In the genomic region with DNA sequence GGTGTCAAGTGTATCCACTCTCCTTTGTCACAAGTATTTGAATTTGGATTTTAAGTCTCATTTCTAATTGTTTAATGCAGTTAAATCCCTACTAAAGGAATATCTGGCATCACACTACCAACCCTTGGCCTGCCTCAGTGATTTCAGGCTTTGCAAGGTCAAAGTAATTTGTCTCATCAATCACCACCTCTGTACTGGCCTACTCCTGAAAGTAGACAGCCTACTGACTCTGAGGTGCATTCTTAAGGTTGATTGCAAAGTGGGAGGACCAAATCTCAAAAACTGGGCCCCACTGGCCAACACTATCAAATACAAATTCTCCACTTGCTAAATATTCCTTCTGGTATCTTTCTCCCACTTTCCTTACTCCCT, we compare ENCODE assay signal across 13 cellular contexts. TPM values are rescaled to one million over a fixed set of nuclear protein-coding genes. Genes with fewer than 3 reads are reported as not detected.
A peak's percentile ranks its signal among the peaks of the same experiment; 100 is the strongest.
DNase-seq lines count a peak whose midpoint lies in the region; ATAC-seq, FAIRE-seq and TF ChIP-seq lines count a peak whose summit lies in the region.
"Had no signal": no experiment of that assay in that cellular context is flagged by ENCODE, and none has a peak within 500 bp of the region (broad histone marks: within the 10 kb centered on the region; RNA-seq: fewer than 3 reads in every experiment).

No MANE protein-coding gene starts in this region.

- H3K27ac ChIP-seq in transverse colon = no peak overlapping the region

- TF ChIP-seq EP300 in transverse colon (IDR thresholded peaks at IDR 0.05; ENCODE audit: low read depth) = no peak

- no peak for FAIRE-seq in frontal cortex (lab: Jason Lieb, UNC)

- H3K9me3 ChIP-seq in transverse colon = no peaks in the 10 kb centered on the region

- no peaks in the 10 kb centered on the region for H3K36me3 ChIP-seq in transverse colon

- no peak overlapping the region for H3K4me3 ChIP-seq in transverse colon

- TF ChIP-seq POLR2A in transverse colon (IDR thresholded peaks at IDR 0.05) = no peak

- TF ChIP-seq CTCF in transverse colon (IDR thresholded peaks at IDR 0.05) = no peak

- intact Hi-C loops in left colon (cut with DNase I, micrococcal nuclease) = no loop called here
- intact Hi-C loops in transverse colon (cut with DNase I; ENCODE audit: low total_unique reads) = no loop called here

- no peaks in the 10 kb centered on the region for H3K27me3 ChIP-seq in transverse colon

- in situ Hi-C loops in transverse colon (cut with MboI; ENCODE audit: low pct_ligation_motif_present in 1 of 4, low pct_unique_long_range_greater_than_20kb in 1 of 4, low sequenced_read_pairs in 3 of 4) = no loop called here

- ATAC-seq in GM18909 (IDR thresholded peaks at IDR 0.05; ENCODE audit: poor library complexity, unreplicated experiment) (peak; percentile 33), GM21447 (IDR thresholded peaks at IDR 0.05; ENCODE audit: unreplicated experiment) (peak; percentile 32), HG03039 (IDR thresholded peaks at IDR 0.05; ENCODE audit: unreplicated experiment) (peak; percentile 14), left colon (peak; percentile 23)

- H3K4me1 ChIP-seq in transverse colon = no peaks in the 10 kb centered on the region

- DNase-seq in left colon = no peak
- DNase-seq in HK-2 (ENCODE audit: unreplicated experiment) = no peak
- DNase-seq in transverse colon = no peak
- DNase-seq in frontal cortex (ENCODE audit: low spot score in 2 of 2) = no peak
- DNase-seq: activated CD4-positive, alpha-beta T cell treated with anti-CD3 and anti-CD28 coated beads for 1 hour; GOT3; NCI-H510A treated with DMSO at 0.1 percent for 48 hours; T-helper 1 cell had no signal

RNA-seq across cellular contexts. Expression of a gene that starts 0.9 kb away (rescaled TPM):
- total RNA-seq in left colon (not detected), transverse colon (not detected), frontal cortex (not detected)
- total RNA-seq: dermis blood vessel endothelial cell, lung microvascular endothelial cell had no signal

RNA-seq across cellular contexts. Expression of a gene that starts 28.3 kb away (rescaled TPM):
- not detected for total RNA-seq in left colon
- under 1 TPM in 1 of 4 donors, not detected in 3; 0.95 TPM for total RNA-seq in transverse colon
- total RNA-seq in frontal cortex = not detected
- total RNA-seq: dermis blood vessel endothelial cell, lung microvascular endothelial cell had no signal
